In the genomic region with DNA sequence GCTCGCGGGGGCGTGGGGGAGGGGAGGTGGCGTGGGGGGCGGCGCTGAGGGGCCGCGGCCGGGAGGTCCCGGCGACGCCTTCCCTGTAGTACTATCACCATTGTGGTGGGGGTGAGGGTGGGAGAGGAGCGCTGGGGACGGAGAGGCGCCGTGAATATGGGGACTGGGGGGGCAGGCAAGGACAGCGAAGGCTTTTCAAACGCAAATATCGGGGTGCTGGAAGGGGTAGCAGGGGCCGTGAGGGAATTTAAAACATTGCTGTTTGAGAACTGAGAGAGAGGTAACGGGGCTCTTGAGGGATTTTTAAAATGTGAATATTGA, we compare ENCODE assay signal across 8 cellular contexts. TPM values are rescaled to one million over a fixed set of nuclear protein-coding genes. Genes with fewer than 3 reads are reported as not detected.
DNase-seq lines count a peak whose midpoint lies in the region; FAIRE-seq and TF ChIP-seq lines count a peak whose summit lies in the region.

No MANE protein-coding gene starts in this region.

- TF ChIP-seq CTCF in WERI-Rb-1 (IDR thresholded peaks at IDR 0.05; ENCODE audit: low read depth, low read length) (no peak), keratinocyte (optimal IDR thresholded peaks at IDR 0.05 in 1 of 3, IDR thresholded peaks at IDR 0.05 in 1 of 3, conservative IDR thresholded peaks at IDR 0.05 in 1 of 3; ENCODE audit: extremely low read depth in 1 of 3, insufficient read depth in 2 of 3, low read length in 3 of 3) (no peak), thyroid gland (IDR thresholded peaks at IDR 0.05) (no peak), GM10266 (IDR thresholded peaks at IDR 0.05; ENCODE audit: control insufficient read depth, insufficient read depth, low read depth, missing control alignments) (no peak)

- 0% methylated on average over 18 to 21 of the region's 21 CpGs for WGBS in thyroid gland, 2 donors

- no peaks in the 10 kb centered on the region for H3K9me1 ChIP-seq in keratinocyte (ENCODE audit: control insufficient read depth, extremely low read depth, insufficient read depth, low read length)

- DNase-seq in A172 (ENCODE audit: low spot score) (peak; percentile 18), H7 (peak; percentile 81), WERI-Rb-1 (no peak), keratinocyte (ENCODE audit: low read depth, low spot score) (no peak), thyroid gland (no peak), iPS-NIHi11 (ENCODE audit: low spot score) (no peak), retina (no peak), GM10266 (ENCODE audit: extremely low spot score) (no peak)

- intact Hi-C loops in thyroid gland (cut with DNase I), result no loop called here

- H3K36me3 ChIP-seq in H7 (replicated peaks; ENCODE audit: control insufficient read depth, insufficient read depth, low read length), result no peaks in the 10 kb centered on the region
- H3K36me3 ChIP-seq in WERI-Rb-1, result peaks cover 6% of the 10 kb centered on the region; the same call in 1 of the 2 replicates
- no peaks in the 10 kb centered on the region for H3K36me3 ChIP-seq in keratinocyte (ENCODE audit: control insufficient read depth in 2 of 2, extremely low read depth in 1 of 2, insufficient read depth in 2 of 2, low read length in 2 of 2)
- H3K36me3 ChIP-seq in thyroid gland, result no peaks in the 10 kb centered on the region

- TF ChIP-seq POLR2A in thyroid gland (IDR thresholded peaks at IDR 0.05), result no peak

- peaks cover 3% of the 10 kb centered on the region for H4K20me1 ChIP-seq in keratinocyte (ENCODE audit: control insufficient read depth, extremely low read depth, insufficient read depth, low read length)

- no peaks in the 10 kb centered on the region for H3K9me3 ChIP-seq in WERI-Rb-1 (ENCODE audit: severe bottlenecking)
- no peaks in the 10 kb centered on the region for H3K9me3 ChIP-seq in keratinocyte (ENCODE audit: control insufficient read depth, low read depth, low read length)
- no peaks in the 10 kb centered on the region for H3K9me3 ChIP-seq in thyroid gland

- H3K9ac ChIP-seq in keratinocyte (ENCODE audit: control insufficient read depth, extremely low read depth, insufficient read depth, low read length), result peak overlapping the region; percentile 92

- peaks cover 51% of the 10 kb centered on the region for H3K79me2 ChIP-seq in keratinocyte (ENCODE audit: control insufficient read depth, insufficient read depth, low read length)

- H3K27ac ChIP-seq in WERI-Rb-1 (peak overlapping the region; percentile 47), keratinocyte (ENCODE audit: control insufficient read depth, insufficient read depth, low read length) (peak overlapping the region; percentile 80), thyroid gland (peak overlapping the region; percentile 58 to 81 (median 72))

- peak overlapping the region; percentile 67 for H3K4me2 ChIP-seq in keratinocyte (ENCODE audit: control insufficient read depth, extremely low read depth, insufficient read depth, low read depth, low read length)

- H2AFZ ChIP-seq in keratinocyte (ENCODE audit: control insufficient read depth, low read length), result no peak overlapping the region

- H3K4me3 ChIP-seq in H7 (ENCODE audit: insufficient read depth, low read depth, low read length) (peak overlapping the region; percentile 93), WERI-Rb-1 (ENCODE audit: low read depth, low read length) (peak overlapping the region; percentile 94), keratinocyte (ENCODE audit: control insufficient read depth in 2 of 3, extremely low read depth in 1 of 3, insufficient read depth in 2 of 3, low read depth in 1 of 3, low read length in 3 of 3) (peak overlapping the region; percentile 74 to 93 (median 81)), thyroid gland (replicated peaks in 1 of 3) (peak overlapping the region; percentile 77 to 94 (median 86))

- H3K4me1 ChIP-seq in keratinocyte (ENCODE audit: control insufficient read depth, extremely low read depth, insufficient read depth, low read length) (peaks cover 15% of the 10 kb centered on the region), thyroid gland (peaks cover 5 to 18% of the 10 kb centered on the region in 2 donors)

- dilution Hi-C loops in keratinocyte (cut with MboI; ENCODE audit: extremely low pct_ligation_motif_present, low sequenced_read_pairs), result no loop called here

- no peaks in the 10 kb centered on the region for H3K27me3 ChIP-seq in H7 (ENCODE audit: control insufficient read depth, insufficient read depth, low read length)
- H3K27me3 ChIP-seq in WERI-Rb-1 (ENCODE audit: insufficient read depth, low read depth, severe bottlenecking), result no peaks in the 10 kb centered on the region
- H3K27me3 ChIP-seq in keratinocyte (ENCODE audit: control insufficient read depth, extremely low read depth, insufficient read depth, low read length), result no peaks in the 10 kb centered on the region
- no peaks in the 10 kb centered on the region for H3K27me3 ChIP-seq in thyroid gland

- FAIRE-seq in keratinocyte (lab: Jason Lieb, UNC), result no peak

RNA-seq across cellular contexts. Expression of a gene that starts 0.4 kb away (rescaled TPM):
- 40.4 and 46.6 TPM in 2 replicates for total RNA-seq in A172 (2014; rRNA removed; shearing (Covaris generic))
- total RNA-seq in H7 (2014; rRNA removed; shearing (Covaris generic)), result 22.7 and 30.0 TPM in 2 replicates
- polyA plus RNA-seq in keratinocyte, result 14.6 to 18.3 TPM (median 18.1 TPM) in 3 replicates
- 9.6 TPM for polyA plus RNA-seq in keratinocyte (2011; ENCODE audit: low read depth)
- 8.8 and 17.1 TPM in 2 replicates for polyA plus RNA-seq in keratinocyte (2011; cell fraction: cytosol; rRNA removed)
- 10.6 and 14.1 TPM in 2 replicates for polyA plus RNA-seq in keratinocyte (2011; cell fraction: nucleus; rRNA removed)
- polyA plus RNA-seq in keratinocyte (2012; ENCODE audit: low replicate concordance), result 9.3 and 12.3 TPM in 2 replicates
- 11.5 to 121 TPM (median 75.0 TPM) in 3 replicates for polyA minus RNA-seq in keratinocyte
- polyA minus RNA-seq in keratinocyte (2011; cell fraction: cytosol; rRNA and poly(A)+ RNA removed), result 48.7 TPM
- 34.6 and 53.1 TPM in 2 replicates for polyA minus RNA-seq in keratinocyte (2011; cell fraction: nucleus; rRNA and poly(A)+ RNA removed)
- 10 to 100 TPM; 24.7 to 42.4 (median 29.6) TPM for total RNA-seq in thyroid gland

RNA-seq across cellular contexts. Expression of a gene that starts 21.4 kb away (rescaled TPM):
- 146 and 151 TPM in 2 replicates for total RNA-seq in A172 (2014; rRNA removed; shearing (Covaris generic))
- total RNA-seq in H7 (2014; rRNA removed; shearing (Covaris generic)), result 186 and 218 TPM in 2 replicates
- polyA plus RNA-seq in keratinocyte, result 19.7 to 42.3 TPM (median 24.8 TPM) in 3 replicates
- 240 TPM for polyA plus RNA-seq in keratinocyte (2011; ENCODE audit: low read depth)
- 24.0 and 31.1 TPM in 2 replicates for polyA plus RNA-seq in keratinocyte (2011; cell fraction: cytosol; rRNA removed)
- 54.0 and 75.9 TPM in 2 replicates for polyA plus RNA-seq in keratinocyte (2011; cell fraction: nucleus; rRNA removed)
- 64.5 and 70.2 TPM in 2 replicates for polyA plus RNA-seq in keratinocyte (2012; ENCODE audit: low replicate concordance)
- polyA minus RNA-seq in keratinocyte, result 33.9 to 77.5 TPM (median 50.7 TPM) in 3 replicates
- polyA minus RNA-seq in keratinocyte (2011; cell fraction: cytosol; rRNA and poly(A)+ RNA removed), result 31.8 TPM
- polyA minus RNA-seq in keratinocyte (2011; cell fraction: nucleus; rRNA and poly(A)+ RNA removed), result 46.1 and 76.3 TPM in 2 replicates
- 100 to 1,000 TPM in 1 of 4 donors, 10 to 100 TPM in 3; 75.6 to 119 (median 82.2) TPM for total RNA-seq in thyroid gland

Comparison
In these comparisons a context has a peak if more than half of its experiments do, and no peak if none do; other contexts are left out.
1. DNase-seq: peak in A172 (single experiment) and H7 (single experiment); none in WERI-Rb-1 (single experiment), keratinocyte (single experiment), thyroid gland (0 of 2), iPS-NIHi11 (single experiment), retina (single experiment) and GM10266 (single experiment).
2. Peak in every context shown above with its lines, with median percentiles within 50 percentile points of each other: H3K4me3 ChIP-seq and H3K27ac ChIP-seq.